ENCODE assay signal across 24 cellular contexts in the genomic region with DNA sequence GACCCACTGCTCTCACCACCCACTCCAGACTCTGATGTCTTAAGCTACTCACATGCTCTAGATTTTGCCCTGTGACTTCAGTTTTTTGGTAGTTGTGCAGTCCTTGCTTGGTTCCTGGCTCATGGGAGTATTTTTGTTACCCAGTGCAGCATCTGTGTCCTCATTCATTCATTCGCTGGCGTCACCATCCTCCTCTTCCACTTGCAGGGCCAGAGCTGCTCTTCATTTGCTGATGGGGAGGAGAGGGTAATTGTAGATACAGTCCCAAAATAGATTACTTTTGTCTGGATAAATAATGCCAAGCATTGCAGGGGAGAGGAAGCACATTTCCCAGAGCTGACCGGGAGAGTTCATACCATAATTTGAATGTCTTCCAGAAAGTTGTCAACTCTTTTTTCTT.
"Had no signal": no experiment of that assay in that cellular context is flagged by ENCODE, and none has a peak within 500 bp of the region (broad histone marks: within the 10 kb centered on the region; RNA-seq: fewer than 3 reads in every experiment).

No MANE protein-coding gene starts in this region.

- H3K4me1 ChIP-seq: colonic mucosa, esophagus squamous epithelium, right lobe of liver, transverse colon, upper lobe of right lung, uterus had no signal

- H3K27me3 ChIP-seq: colonic mucosa, esophagus squamous epithelium, ovary, right lobe of liver, transverse colon, upper lobe of right lung, uterus had no signal

- DNase-seq: colonic mucosa; dermis blood vessel endothelial cell; effector memory CD4-positive, alpha-beta T cell; esophagus squamous epithelium; foreskin melanocyte; glutamatergic neuron; mesendoderm; midbrain; naive thymus-derived CD4-positive, alpha-beta T cell; occipital lobe; ovary; right lobe of liver; small intestine; stimulated activated CD4-positive, alpha-beta T cell treated with anti-CD3 and anti-CD28 coated beads, Interleukin-15, amount 100 ng/mL, for 24 hours; stimulated activated CD4-positive, alpha-beta T cell treated with anti-CD3 and anti-CD28 coated beads, Interleukin-2, amount 100 ng/mL, for 48 hours; stimulated activated naive B cell treated with anti-CD40 and anti-IgM and Interleukin-4, amounts not matched to agents 10 μg/mL and 1 μg/mL and 100 μg/mL, for 72 hours; transverse colon; upper lobe of right lung; uterus had no signal

- H3K9me3 ChIP-seq: colonic mucosa, esophagus squamous epithelium, ovary, right lobe of liver, thoracic aorta, transverse colon, upper lobe of right lung, uterus had no signal

- H3K27me3 Mint-ChIP-seq: naive thymus-derived CD4-positive, alpha-beta T cell; stimulated activated naive B cell treated with anti-CD40 and anti-IgM and Interleukin-4, amounts not matched to agents 10 μg/mL and 1 μg/mL and 100 μg/mL, for 72 hours; stimulated activated naive CD8-positive, alpha-beta T cell treated with anti-CD3 and anti-CD28 coated beads, Interleukin-15, Interleukin-2, amounts not matched to agents 100 ng/mL and 50 ng/mL, for 24 hours had no signal

- H3K36me3 ChIP-seq: colonic mucosa, ovary, right lobe of liver, thoracic aorta, upper lobe of right lung, uterus had no signal

- ATAC-seq: naive thymus-derived CD4-positive, alpha-beta T cell; right lobe of liver; stimulated activated naive B cell treated with anti-CD40 and anti-IgM and Interleukin-4, amounts not matched to agents 10 μg/mL and 1 μg/mL and 100 μg/mL, for 72 hours; upper lobe of right lung had no signal

- H3K27ac ChIP-seq: colonic mucosa, esophagus squamous epithelium, ovary, right lobe of liver, thoracic aorta, transverse colon, upper lobe of right lung, uterus had no signal

- H3K4me3 ChIP-seq: colonic mucosa, esophagus squamous epithelium, ovary, right lobe of liver, thoracic aorta, transverse colon, upper lobe of right lung, uterus had no signal

- FAIRE-seq: endothelial cell of umbilical vein, keratinocyte, small intestine had no signal

- H3K27ac Mint-ChIP-seq: nephron; stimulated activated naive B cell treated with anti-CD40 and anti-IgM and Interleukin-4, amounts not matched to agents 10 μg/mL and 1 μg/mL and 100 μg/mL, for 72 hours; stimulated activated naive CD8-positive, alpha-beta T cell treated with anti-CD3 and anti-CD28 coated beads, Interleukin-15, Interleukin-2, amounts not matched to agents 100 ng/mL and 50 ng/mL, for 24 hours had no signal

- H3K4me3 Mint-ChIP-seq: naive thymus-derived CD4-positive, alpha-beta T cell; nephron; stimulated activated naive B cell treated with anti-CD40 and anti-IgM and Interleukin-4, amounts not matched to agents 10 μg/mL and 1 μg/mL and 100 μg/mL, for 72 hours; stimulated activated naive CD8-positive, alpha-beta T cell treated with anti-CD3 and anti-CD28 coated beads, Interleukin-15, Interleukin-2, amounts not matched to agents 100 ng/mL and 50 ng/mL, for 24 hours had no signal

- H3K9me3 Mint-ChIP-seq: naive thymus-derived CD4-positive, alpha-beta T cell; nephron; stimulated activated naive B cell treated with anti-CD40 and anti-IgM and Interleukin-4, amounts not matched to agents 10 μg/mL and 1 μg/mL and 100 μg/mL, for 72 hours; stimulated activated naive CD8-positive, alpha-beta T cell treated with anti-CD3 and anti-CD28 coated beads, Interleukin-15, Interleukin-2, amounts not matched to agents 100 ng/mL and 50 ng/mL, for 24 hours had no signal

- H3K4me1 Mint-ChIP-seq: nephron had no signal
